In the genomic region with DNA sequence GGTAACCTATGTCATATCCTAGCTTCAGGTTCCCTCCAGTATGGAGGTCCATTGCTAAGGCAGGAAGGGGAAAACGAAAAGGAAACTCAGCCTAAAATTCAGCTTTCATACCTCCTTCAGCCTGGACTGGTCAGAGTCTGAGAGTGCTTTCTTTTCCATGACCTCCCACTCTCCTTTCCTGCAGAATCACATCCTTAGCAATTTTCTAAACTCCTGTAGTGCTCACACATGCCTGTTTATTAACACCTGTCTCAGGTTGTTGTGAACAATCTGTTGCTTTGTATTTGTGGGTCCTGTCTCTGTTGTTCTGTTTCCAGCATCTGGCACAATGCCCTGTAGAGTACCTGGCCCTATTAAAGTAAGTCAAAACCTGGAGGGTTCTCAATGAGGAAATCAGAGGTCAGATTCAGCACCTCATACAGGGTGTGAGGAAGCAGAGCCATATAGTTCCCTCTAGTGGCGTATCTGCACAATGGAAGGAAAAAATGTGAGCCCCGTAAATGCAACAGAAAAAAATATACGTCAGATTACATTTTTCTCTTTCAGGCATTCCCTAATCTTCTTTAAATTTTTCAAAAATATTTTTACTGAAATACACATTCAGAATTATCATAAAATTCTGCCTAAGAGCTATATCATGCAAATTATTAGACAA, we compare ENCODE assay signal across 9 cellular contexts. TPM values are rescaled to one million over a fixed set of nuclear protein-coding genes. Genes with fewer than 3 reads are reported as not detected.
DNase-seq lines count a peak whose midpoint lies in the region; ATAC-seq and TF ChIP-seq lines count a peak whose summit lies in the region.
"Not testable (repeated sequence)": the region's sequence is repeated elsewhere in the genome, so short reads cannot be mapped to it uniquely, and the experiment has no call there.
"Had no signal": no experiment of that assay in that cellular context is flagged by ENCODE, and none has a peak within 500 bp of the region (broad histone marks: within the 10 kb centered on the region; RNA-seq: fewer than 3 reads in every experiment).

No MANE protein-coding gene starts in this region.

- not testable (repeated sequence) for H4K20me1 ChIP-seq in OCI-LY1 (ENCODE audit: insufficient read depth, low read length); osteoblast (ENCODE audit: insufficient read depth, low read length)

- H3K79me2 ChIP-seq in OCI-LY1 (ENCODE audit: insufficient read depth, low read length); osteoblast (ENCODE audit: insufficient read depth, low read length): not testable (repeated sequence)

- not testable (repeated sequence) for H3K9me3 ChIP-seq in OCI-LY1 (ENCODE audit: low read length); osteoblast (ENCODE audit: low read depth, low read length)

- H3K9ac ChIP-seq in OCI-LY1 (ENCODE audit: low read length), result not testable (repeated sequence)

- not testable (repeated sequence) for H3K4me2 ChIP-seq in OCI-LY1 (ENCODE audit: low read length); osteoblast (ENCODE audit: insufficient read depth, low read length)

- H3K9me2 ChIP-seq in OCI-LY1 (ENCODE audit: low read depth, low read length), result not testable (repeated sequence)

- not testable (repeated sequence) for H2AFZ ChIP-seq in OCI-LY1 (ENCODE audit: low read length); osteoblast (ENCODE audit: low read length)

- not testable (repeated sequence) for H3K36me3 ChIP-seq in OCI-LY1 (ENCODE audit: insufficient read depth, low read length); osteoblast (ENCODE audit: insufficient read depth, low read length)

- in situ Hi-C loops in GM13977 (cut with MboI; ENCODE audit: low pct_unique_long_range_greater_than_20kb, low sequenced_read_pairs, unreplicated experiment); astrocyte of the spinal cord (cut with HindIII; ENCODE audit: low sequenced_read_pairs): not testable (repeated sequence)

- H3K4me3 ChIP-seq in OCI-LY1 (ENCODE audit: low read depth, low read length, poor library complexity, severe bottlenecking); astrocyte of the spinal cord (ENCODE audit: low read depth, low read length); osteoblast (ENCODE audit: insufficient read depth, low read length): not testable (repeated sequence)

- H3K27ac ChIP-seq in OCI-LY1 (ENCODE audit: low read depth, low read length, poor library complexity, severe bottlenecking); osteoblast (ENCODE audit: low read depth, low read length): not testable (repeated sequence)

- H3K4me1 ChIP-seq in OCI-LY1 (ENCODE audit: insufficient read depth, low read length, severe bottlenecking); osteoblast (ENCODE audit: insufficient read depth, low read length): not testable (repeated sequence)

- ATAC-seq in left cardiac atrium, result peak; percentile 61 to 79

- intact Hi-C loops in left cardiac atrium (cut with DNase I), result loop anchor here in 1 of 2 donors (5.0 kb wide), 1 partner anchor 464 kb away; no protein-coding TSS in a partner anchor

- H3K27me3 ChIP-seq in OCI-LY1 (ENCODE audit: insufficient read depth, low read length); osteoblast (ENCODE audit: insufficient read depth, low read length): not testable (repeated sequence)

- not testable (repeated sequence) for H3F3A ChIP-seq in OCI-LY1 (ENCODE audit: insufficient read depth, low read length)

- peak; percentile 2 for DNase-seq in AG08396 (ENCODE audit: low spot score)
- not testable (repeated sequence) for DNase-seq in GM13977 (ENCODE audit: low spot score); left cardiac atrium; osteoblast (ENCODE audit: insufficient read length, low spot score, missing footprints)
- DNase-seq in H4 (ENCODE audit: low spot score), result peak; percentile 4
- peak; percentile 25 for DNase-seq in HT-29 (ENCODE audit: low spot score)
- DNase-seq in astrocyte of the spinal cord (ENCODE audit: low read depth, low spot score), result peak; percentile 1

- TF ChIP-seq CTCF in GM13977 (IDR thresholded peaks at IDR 0.05; ENCODE audit: extremely low read depth, insufficient read depth, missing control alignments) (peak; percentile 62), OCI-LY1 (IDR thresholded peaks at IDR 0.05; ENCODE audit: low read length) (peak; percentile 49), astrocyte of the spinal cord (IDR thresholded peaks at IDR 0.05; ENCODE audit: low read depth, low read length) (peak; percentile 60), osteoblast (IDR thresholded peaks at IDR 0.05; ENCODE audit: extremely low read depth, low read depth, low read length) (peak; percentile 52)

RNA-seq across cellular contexts. Expression of a gene that starts 2.3 kb away (rescaled TPM):
- total RNA-seq in H4 (2014; rRNA removed; shearing (Covaris generic)), result not detected in 2 replicates
- total RNA-seq in HT-29 (2014; rRNA removed; shearing (Covaris generic)), result not detected in 2 replicates
- not detected for total RNA-seq in left cardiac atrium
- not detected in 2 replicates for total RNA-seq in osteoblast
- total RNA-seq: glomerular endothelial cell had no signal
